Comparison of ENCODE assay signal across 1 cellular context in the genomic region with DNA sequence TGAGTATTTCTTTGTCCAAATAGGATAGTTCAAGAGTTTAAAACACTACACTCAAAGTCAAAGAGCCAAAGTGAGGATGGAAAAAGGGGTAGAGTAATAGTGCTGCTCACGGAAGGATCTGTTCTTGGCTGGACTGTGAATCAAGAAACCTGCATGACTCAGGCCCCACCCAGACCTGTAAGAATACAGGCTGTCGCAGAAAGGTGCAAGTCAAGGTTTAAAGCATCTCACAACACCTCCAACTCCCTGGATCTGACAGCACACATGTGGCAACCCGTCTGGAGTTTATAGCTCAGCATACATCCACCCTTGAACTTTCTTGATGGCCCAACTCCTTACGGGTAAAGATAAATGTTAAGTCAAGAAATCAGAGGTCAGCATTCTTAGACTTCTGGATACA.
TF ChIP-seq lines count a peak whose summit lies in the region.

No MANE protein-coding gene starts in this region.

TF ChIP-seq in IMR-90, 13 proteins besides CTCF, POLR2A, EP300 and RAD21:
- no peak for TF ChIP-seq CEBPB (IDR thresholded peaks at IDR 0.05; ENCODE audit: low read depth, low read length)
- TF ChIP-seq RFX5 (IDR thresholded peaks at IDR 0.05; ENCODE audit: low read depth, low read length) = no peak
- TF ChIP-seq MXI1 (IDR thresholded peaks at IDR 0.05; ENCODE audit: borderline replicate concordance, low read depth, low read length) = no peak
- no peak for TF ChIP-seq FOS (IDR thresholded peaks at IDR 0.05; ENCODE audit: low read depth, low read length)
- TF ChIP-seq MAZ (IDR thresholded peaks at IDR 0.05; ENCODE audit: borderline replicate concordance, low read depth, low read length) = no peak
- no peak for TF ChIP-seq MAFK (IDR thresholded peaks at IDR 0.05; ENCODE audit: low read depth, low read length)
- no peak for TF ChIP-seq RCOR1 (IDR thresholded peaks at IDR 0.05; ENCODE audit: insufficient replicate concordance, low read length)
- no peak for TF ChIP-seq BHLHE40 (IDR thresholded peaks at IDR 0.05; ENCODE audit: low read depth, low read length)
- TF ChIP-seq CHD1 (IDR thresholded peaks at IDR 0.05; ENCODE audit: low read depth, low read length) = no peak
- TF ChIP-seq, protein P1, sequence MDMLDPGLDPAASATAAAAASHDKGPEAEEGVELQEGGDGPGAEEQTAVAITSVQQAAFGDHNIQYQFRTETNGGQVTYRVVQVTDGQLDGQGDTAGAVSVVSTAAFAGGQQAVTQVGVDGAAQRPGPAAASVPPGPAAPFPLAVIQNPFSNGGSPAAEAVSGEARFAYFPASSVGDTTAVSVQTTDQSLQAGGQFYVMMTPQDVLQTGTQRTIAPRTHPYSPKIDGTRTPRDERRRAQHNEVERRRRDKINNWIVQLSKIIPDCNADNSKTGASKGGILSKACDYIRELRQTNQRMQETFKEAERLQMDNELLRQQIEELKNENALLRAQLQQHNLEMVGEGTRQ (IDR thresholded peaks at IDR 0.05; ENCODE audit: low read depth, low read length) = no peak
- TF ChIP-seq, protein P2, sequence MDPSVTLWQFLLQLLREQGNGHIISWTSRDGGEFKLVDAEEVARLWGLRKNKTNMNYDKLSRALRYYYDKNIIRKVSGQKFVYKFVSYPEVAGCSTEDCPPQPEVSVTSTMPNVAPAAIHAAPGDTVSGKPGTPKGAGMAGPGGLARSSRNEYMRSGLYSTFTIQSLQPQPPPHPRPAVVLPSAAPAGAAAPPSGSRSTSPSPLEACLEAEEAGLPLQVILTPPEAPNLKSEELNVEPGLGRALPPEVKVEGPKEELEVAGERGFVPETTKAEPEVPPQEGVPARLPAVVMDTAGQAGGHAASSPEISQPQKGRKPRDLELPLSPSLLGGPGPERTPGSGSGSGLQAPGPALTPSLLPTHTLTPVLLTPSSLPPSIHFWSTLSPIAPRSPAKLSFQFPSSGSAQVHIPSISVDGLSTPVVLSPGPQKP (IDR thresholded peaks at IDR 0.05; ENCODE audit: borderline replicate concordance, low read depth, low read length) = no peak
- TF ChIP-seq SMC3 (IDR thresholded peaks at IDR 0.05; ENCODE audit: low read depth, low read length) = no peak
- no peak for TF ChIP-seq NFE2L2 (IDR thresholded peaks at IDR 0.05; ENCODE audit: low read depth, low read length)
